In genomic region chr20:37359331-37359730, GRCh38 we compare ENCODE assay signal across 19 cellular contexts. TPM values are rescaled to one million over a fixed set of nuclear protein-coding genes. Genes with fewer than 3 reads are reported as not detected.
DNase-seq lines count a peak whose midpoint lies in the region; ATAC-seq and TF ChIP-seq lines count a peak whose summit lies in the region.
"Had no signal": no experiment of that assay in that cellular context is flagged by ENCODE, and none has a peak within 500 bp of the region (broad histone marks: within the 10 kb centered on the region; RNA-seq: fewer than 3 reads in every experiment).

No MANE protein-coding gene starts in this region.

- intact Hi-C loops in stomach (cut with DNase I; ENCODE audit: low total_unique reads), result no loop called here

- no peaks in the 10 kb centered on the region for H3K27me3 ChIP-seq in stomach
- H3K27me3 ChIP-seq: gastroesophageal sphincter had no signal

- TF ChIP-seq POLR2A in stomach (IDR thresholded peaks at IDR 0.05), result no peak

- no peak overlapping the region for H3K4me3 Mint-ChIP-seq in brain
- no peak overlapping the region for H3K4me3 Mint-ChIP-seq in memory B cell
- H3K4me3 Mint-ChIP-seq: IgD-negative memory B cell; naive thymus-derived CD4-positive, alpha-beta T cell; stimulated activated naive CD8-positive, alpha-beta T cell treated with anti-CD3 and anti-CD28 coated beads, Interleukin-15, amount 100 ng/mL, for 72 hours had no signal

- TF ChIP-seq CTCF in HEK293 (tag by site-specific recombination; IDR thresholded peaks at IDR 0.05), result no peak
- no peak for TF ChIP-seq CTCF in brain (conservative IDR thresholded peaks at IDR 0.05)
- no peak for TF ChIP-seq CTCF in stomach (IDR thresholded peaks at IDR 0.05)

- POLR2A ChIA-PET in HEK293 (lab: Yijun Ruan, JAX), result no interaction called here

- H3K4me1 ChIP-seq in HEK293 (ENCODE audit: control insufficient read depth, insufficient read depth, low read length), result no peaks in the 10 kb centered on the region
- peaks cover 42 to 89% (median 70%) of the 10 kb centered on the region in 4 donors for H3K4me1 ChIP-seq in stomach

- H3K9me3 ChIP-seq in HEK293 (ENCODE audit: control insufficient read depth, insufficient read depth, low read depth, low read length), result no peaks in the 10 kb centered on the region
- H3K9me3 ChIP-seq in stomach, result no peaks in the 10 kb centered on the region
- H3K9me3 ChIP-seq: gastroesophageal sphincter, lower lobe of right lung had no signal

- no peak overlapping the region for H3K27ac ChIP-seq in HEK293 (ENCODE audit: extremely low read depth, low read depth, low read length)
- H3K27ac ChIP-seq in stomach, result peak overlapping the region in 3 of 5 donors; percentile 38 to 68 (median 65)
- H3K27ac ChIP-seq: lower lobe of right lung had no signal

- ATAC-seq in memory B cell (ENCODE audit: low read depth), result no peak
- ATAC-seq: naive thymus-derived CD4-positive, alpha-beta T cell; stimulated activated naive CD8-positive, alpha-beta T cell treated with anti-CD3 and anti-CD28 coated beads, Interleukin-15, amount 100 ng/mL, for 72 hours had no signal

- 75 to 82% (median 79%) methylated on average over 9 of the region's 9 CpGs for WGBS in stomach, 5 donors

- H3K27ac Mint-ChIP-seq in brain (peak overlapping the region; percentile 43 to 92 (median 71)), memory B cell (peak overlapping the region; percentile 69)
- H3K27ac Mint-ChIP-seq: stimulated activated naive CD8-positive, alpha-beta T cell treated with anti-CD3 and anti-CD28 coated beads, Interleukin-15, amount 100 ng/mL, for 72 hours had no signal

- H3K36me3 Mint-ChIP-seq in brain (peaks cover 4% of the 10 kb centered on the region), memory B cell (no peaks in the 10 kb centered on the region)
- H3K36me3 Mint-ChIP-seq: naive thymus-derived CD4-positive, alpha-beta T cell had no signal

- peaks cover 0 to 3% of the 10 kb centered on the region in 2 experiments; a peak in 1 of 3 replicates for H3K36me3 ChIP-seq in HEK293 (ENCODE audit: control insufficient read depth in 2 of 2, insufficient read depth in 1 of 2, low read length in 2 of 2)
- peaks cover 0 to 18% (median 10%) of the 10 kb centered on the region in 4 donors for H3K36me3 ChIP-seq in stomach
- H3K36me3 ChIP-seq: lower lobe of right lung had no signal

- H3K27me3 Mint-ChIP-seq in brain (no peaks in the 10 kb centered on the region), memory B cell (no peaks in the 10 kb centered on the region)
- H3K27me3 Mint-ChIP-seq: IgD-negative memory B cell; naive thymus-derived CD4-positive, alpha-beta T cell; stimulated activated naive CD8-positive, alpha-beta T cell treated with anti-CD3 and anti-CD28 coated beads, Interleukin-15, amount 100 ng/mL, for 72 hours had no signal

- no peak for DNase-seq in memory B cell (ENCODE audit: low spot score in 2 of 2)
- no peak for DNase-seq in stomach
- no peak for DNase-seq in AG08396 (ENCODE audit: low spot score)
- no peak for DNase-seq in activated CD4-positive, alpha-beta T cell treated with anti-CD3 and anti-CD28 coated beads, Interleukin-2, amount 50 U/mL, for 4 hours
- no peak for DNase-seq in activated naive CD4-positive, alpha-beta T cell treated with Interleukin-2 at 50 U/mL for 16 hours
- DNase-seq: activated CD4-positive, alpha-beta T cell treated with anti-CD3 and anti-CD28 coated beads for 1 hour; activated gamma-delta T cell; Calu3; lower lobe of right lung; MV-4-11; naive thymus-derived CD4-positive, alpha-beta T cell; NCI-H2029; retina; SIG-M5; stimulated activated naive CD8-positive, alpha-beta T cell treated with anti-CD3 and anti-CD28 coated beads, Interleukin-15, amount 100 ng/mL, for 72 hours had no signal

- no peak overlapping the region for H3K4me3 ChIP-seq in HEK293 (ENCODE audit: low read depth, low read length)
- no peak overlapping the region for H3K4me3 ChIP-seq in stomach
- H3K4me3 ChIP-seq: lower lobe of right lung had no signal

- H3K9me3 Mint-ChIP-seq in brain (no peaks in the 10 kb centered on the region), memory B cell (no peaks in the 10 kb centered on the region)
- H3K9me3 Mint-ChIP-seq: IgD-negative memory B cell; naive thymus-derived CD4-positive, alpha-beta T cell; stimulated activated naive CD8-positive, alpha-beta T cell treated with anti-CD3 and anti-CD28 coated beads, Interleukin-15, amount 100 ng/mL, for 72 hours had no signal

- CTCF ChIA-PET in HEK293 (lab: Yijun Ruan, JAX), result interaction anchor here (0.6 kb wide), 1 partner anchor 31 kb away, joined by 3 read pairs; no protein-coding TSS in a partner anchor

- peaks cover 50% of the 10 kb centered on the region for H3K4me1 Mint-ChIP-seq in brain
- peaks cover 22% of the 10 kb centered on the region for H3K4me1 Mint-ChIP-seq in memory B cell
- H3K4me1 Mint-ChIP-seq: stimulated activated naive CD8-positive, alpha-beta T cell treated with anti-CD3 and anti-CD28 coated beads, Interleukin-15, amount 100 ng/mL, for 72 hours had no signal

- no peak for TF ChIP-seq EP300 in stomach (IDR thresholded peaks at IDR 0.05)

TF ChIP-seq in HEK293, 187 proteins besides CTCF, POLR2A, EP300 and RAD21:
- TF ChIP-seq WT1 (tag by site-specific recombination; IDR thresholded peaks at IDR 0.05), result no peak
- no peak for TF ChIP-seq ZNF518A (tag by site-specific recombination; conservative IDR thresholded peaks at IDR 0.05; ENCODE audit: low read depth)
- TF ChIP-seq ZIC2 (tag by site-specific recombination; IDR thresholded peaks at IDR 0.05), result 0 out of 2 replicates have a peak, but pooled peaks have one; percentile 18
- TF ChIP-seq ZFP69B (tag by site-specific recombination; IDR thresholded peaks at IDR 0.05), result no peak
- TF ChIP-seq ZNF341 (tag by site-specific recombination; IDR thresholded peaks at IDR 0.05; ENCODE audit: low read depth), result peak; percentile 43; the same call in 1 of the 2 replicates
- TF ChIP-seq, protein P1, sequence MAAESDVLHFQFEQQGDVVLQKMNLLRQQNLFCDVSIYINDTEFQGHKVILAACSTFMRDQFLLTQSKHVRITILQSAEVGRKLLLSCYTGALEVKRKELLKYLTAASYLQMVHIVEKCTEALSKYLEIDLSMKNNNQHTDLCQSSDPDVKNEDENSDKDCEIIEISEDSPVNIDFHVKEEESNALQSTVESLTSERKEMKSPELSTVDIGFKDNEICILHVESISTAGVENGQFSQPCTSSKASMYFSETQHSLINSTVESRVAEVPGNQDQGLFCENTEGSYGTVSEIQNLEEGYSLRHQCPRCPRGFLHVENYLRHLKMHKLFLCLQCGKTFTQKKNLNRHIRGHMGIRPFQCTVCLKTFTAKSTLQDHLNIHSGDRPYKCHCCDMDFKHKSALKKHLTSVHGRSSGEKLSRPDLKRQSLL (tag by site-specific recombination; IDR thresholded peaks at IDR 0.05), result no peak
- TF ChIP-seq HOXC10 (CRISPR knock-in tag; IDR thresholded peaks at IDR 0.05), result no peak
- TF ChIP-seq KLF16 (tag by site-specific recombination; IDR thresholded peaks at IDR 0.05), result no peak
- TF ChIP-seq GLIS2 (tag by site-specific recombination; IDR thresholded peaks at IDR 0.05), result 0 out of 2 replicates have a peak, but pooled peaks have one; percentile 26

RNA-seq across cellular contexts. Expression of gene SRC, which starts 13.4 kb away (rescaled TPM):
- polyA plus RNA-seq in brain (ENCODE audit: insufficient read depth, low read depth, low replicate concordance), result 60.3 TPM
- 100 to 1,000 TPM in 1 of 5 donors, 10 to 100 TPM in 4; 31.6 to 471 (median 69.8) TPM for total RNA-seq in stomach
- 10 to 100 TPM; 40.7 to 47.4 (median 47.2) TPM for polyA plus RNA-seq in stomach
